Comparison of ENCODE assay signal across 9 cellular contexts in the genomic region with DNA sequence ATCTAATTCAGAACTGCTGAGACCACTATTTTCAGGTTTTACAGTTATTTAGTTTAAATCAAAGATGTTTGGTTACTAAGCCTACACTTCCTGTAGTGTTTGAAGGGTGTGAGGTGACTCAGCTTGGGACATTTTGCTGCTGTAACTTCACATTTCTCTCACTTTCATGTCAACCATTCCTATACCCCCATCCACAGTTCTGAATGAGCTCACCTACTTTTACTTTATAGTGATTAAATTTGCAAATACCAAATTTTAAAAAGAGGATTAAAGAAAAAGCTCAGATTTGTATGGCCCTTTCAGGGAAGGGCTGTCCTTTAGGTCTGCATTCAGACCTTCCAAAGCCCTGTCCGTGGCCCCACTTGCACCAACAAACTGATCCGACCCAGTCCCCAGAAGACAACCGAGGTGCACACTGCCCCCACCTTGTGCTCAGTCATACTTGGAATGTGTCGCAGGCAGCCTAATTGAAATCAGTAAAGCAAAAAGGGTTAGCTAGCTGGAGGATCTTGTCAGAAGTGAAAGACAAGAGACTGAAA.
A peak's percentile ranks its signal among the peaks of the same experiment; 100 is the strongest.
DNase-seq lines count a peak whose midpoint lies in the region; ATAC-seq and TF ChIP-seq lines count a peak whose summit lies in the region.
"Had no signal": no experiment of that assay in that cellular context is flagged by ENCODE, and none has a peak within 500 bp of the region (broad histone marks: within the 10 kb centered on the region; RNA-seq: fewer than 3 reads in every experiment).

No MANE protein-coding gene starts in this region.

- H3K4me1 ChIP-seq in HUES64 (ENCODE audit: insufficient read depth, low read length) (peaks cover 32% of the 10 kb centered on the region), heart right ventricle (peaks cover 0 to 12% (median 0%) of the 10 kb centered on the region in 9 donors)

- ATAC-seq in GM21576 (IDR thresholded peaks at IDR 0.05; ENCODE audit: unreplicated experiment), result peak; percentile 88
- ATAC-seq in stimulated activated memory B cell treated with anti-CD40 and anti-IgM and Interleukin-4, amounts not matched to agents 10 μg/mL and 1 μg/mL and 100 μg/mL, for 72 hours, result peak; percentile 71
- no peak for ATAC-seq in heart right ventricle

- H3K4me3 ChIP-seq in GM12865 (ENCODE audit: low read depth, low read length), result peak overlapping the region; percentile 36
- H3K4me3 ChIP-seq in HUES64 (ENCODE audit: low read length), result no peak overlapping the region
- no peak overlapping the region for H3K4me3 ChIP-seq in cardiac fibroblast (replicated peaks in 1 of 2; ENCODE audit: low read depth in 2 of 2, low read length in 2 of 2)
- H3K4me3 ChIP-seq in heart right ventricle, result no peak overlapping the region

- peaks cover 10% of the 10 kb centered on the region for H3K4me1 Mint-ChIP-seq in stimulated activated memory B cell treated with anti-CD40 and anti-IgM and Interleukin-4, amounts not matched to agents 10 μg/mL and 1 μg/mL and 100 μg/mL, for 72 hours

- H3K36me3 ChIP-seq in HUES64 (ENCODE audit: insufficient read depth, low read length), result no peaks in the 10 kb centered on the region
- H3K36me3 ChIP-seq in heart right ventricle, result peaks cover 0 to 5% (median 0%) of the 10 kb centered on the region in 9 donors

- peaks cover 23% of the 10 kb centered on the region for H3K27me3 Mint-ChIP-seq in stimulated activated memory B cell treated with anti-CD40 and anti-IgM and Interleukin-4, amounts not matched to agents 10 μg/mL and 1 μg/mL and 100 μg/mL, for 72 hours

- peak overlapping the region; percentile 69 for H3K27ac Mint-ChIP-seq in stimulated activated memory B cell treated with anti-CD40 and anti-IgM and Interleukin-4, amounts not matched to agents 10 μg/mL and 1 μg/mL and 100 μg/mL, for 72 hours
- H3K27ac Mint-ChIP-seq: IgD-negative memory B cell had no signal

- no peak for TF ChIP-seq CTCF in GM12865 (IDR thresholded peaks at IDR 0.05; ENCODE audit: insufficient read depth, low read depth, low read length, missing control alignments)
- TF ChIP-seq CTCF in cardiac fibroblast (IDR thresholded peaks at IDR 0.05; ENCODE audit: low read depth, low read length), result no peak
- TF ChIP-seq CTCF in heart right ventricle (IDR thresholded peaks at IDR 0.05), result no peak

- H3K27me3 ChIP-seq in HUES64 (ENCODE audit: insufficient read depth, low read length) (no peaks in the 10 kb centered on the region), heart right ventricle (peaks cover 0 to 4% (median 0%) of the 10 kb centered on the region in 7 donors)

- peak overlapping the region; percentile 1 for H3K4me3 Mint-ChIP-seq in stimulated activated memory B cell treated with anti-CD40 and anti-IgM and Interleukin-4, amounts not matched to agents 10 μg/mL and 1 μg/mL and 100 μg/mL, for 72 hours

- H3K27ac ChIP-seq in HUES64 (ENCODE audit: low read depth, low read length), result no peak overlapping the region
- no peak overlapping the region for H3K27ac ChIP-seq in heart right ventricle

- H3K9me3 Mint-ChIP-seq in stimulated activated memory B cell treated with anti-CD40 and anti-IgM and Interleukin-4, amounts not matched to agents 10 μg/mL and 1 μg/mL and 100 μg/mL, for 72 hours, result no peaks in the 10 kb centered on the region

- intact Hi-C loops in heart right ventricle (cut with DNase I), result loop anchor here in 1 of 10 donors (10.0 kb wide), 1 partner anchor 54 kb away; no protein-coding TSS in a partner anchor

- peak; percentile 80 for DNase-seq in GM12865 (ENCODE audit: low read depth)
- DNase-seq in cardiac fibroblast (ENCODE audit: low read depth in 2 of 2), result peak; percentile 52 to 72
- DNase-seq in mucosa of gallbladder (ENCODE audit: low spot score), result no peak
- DNase-seq in NCI-H1105 treated with DMSO at 0.1 percent for 48 hours (lab: John Stamatoyannopoulos, UW), result no peak
- no peak for DNase-seq in heart right ventricle

- 77% methylated on average over 4 of the region's 4 CpGs for WGBS in HUES64
- 71 to 76% methylated on average over 4 of the region's 4 CpGs for WGBS in heart right ventricle, 2 donors

- H3K36me3 Mint-ChIP-seq in stimulated activated memory B cell treated with anti-CD40 and anti-IgM and Interleukin-4, amounts not matched to agents 10 μg/mL and 1 μg/mL and 100 μg/mL, for 72 hours, result no peaks in the 10 kb centered on the region

- no peaks in the 10 kb centered on the region for H3K9me3 ChIP-seq in HUES64 (ENCODE audit: insufficient read depth, low read depth, low read length)
- H3K9me3 ChIP-seq in heart right ventricle, result no peaks in the 10 kb centered on the region

- peak overlapping the region; percentile 35; the same call in 1 of the 2 replicates for H3K9ac ChIP-seq in HUES64 (ENCODE audit: low read depth, low read length)

Comparison
In these comparisons a context has a peak if more than half of its experiments do, and no peak if none do; other contexts are left out.
1. DNase-seq: peak in GM12865 (single experiment) and cardiac fibroblast (2 of 2); none in mucosa of gallbladder (single experiment), NCI-H1105 treated with DMSO at 0.1 percent for 48 hours (single experiment) and heart right ventricle (0 of 2).
2. ATAC-seq: peak in GM21576 (single experiment) and stimulated activated memory B cell treated with anti-CD40 and anti-IgM and Interleukin-4, amounts not matched to agents 10 μg/mL and 1 μg/mL and 100 μg/mL, for 72 hours (single experiment); none in heart right ventricle (0 of 8).